Comparison of ENCODE assay signal across 9 cellular contexts in the genomic region with DNA sequence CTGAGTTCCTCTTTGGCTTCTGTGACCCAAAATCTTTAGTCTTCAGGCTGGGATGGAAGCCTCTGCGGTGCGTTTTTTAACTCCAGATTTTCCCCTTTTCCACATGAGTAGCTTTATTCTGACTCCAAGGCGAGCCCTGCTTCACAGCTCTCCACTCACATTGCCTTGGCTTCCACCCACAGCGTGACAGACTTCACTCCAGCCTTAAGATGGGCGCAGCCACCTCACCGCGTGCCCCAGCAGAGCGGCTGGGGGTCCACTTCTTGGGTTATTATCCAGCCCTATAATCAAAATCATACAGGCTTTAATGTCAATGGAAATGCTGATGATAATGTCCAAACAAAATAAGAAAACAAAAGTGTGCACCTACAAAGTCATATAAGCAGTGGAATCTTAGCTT. TPM values are rescaled to one million over a fixed set of nuclear protein-coding genes. Genes with fewer than 3 reads are reported as not detected.
A peak's percentile ranks its signal among the peaks of the same experiment; 100 is the strongest.
DNase-seq lines count a peak whose midpoint lies in the region; ATAC-seq and TF ChIP-seq lines count a peak whose summit lies in the region.
"Had no signal": no experiment of that assay in that cellular context is flagged by ENCODE, and none has a peak within 500 bp of the region (broad histone marks: within the 10 kb centered on the region; RNA-seq: fewer than 3 reads in every experiment).

No MANE protein-coding gene starts in this region.

- H3K4me1 ChIP-seq in Panc1 (ENCODE audit: control insufficient read depth, insufficient read depth, low read length) = peaks cover 13% of the 10 kb centered on the region
- H3K4me1 ChIP-seq in esophagus (ENCODE audit: control insufficient read depth in 2 of 2, insufficient read depth in 2 of 2, low read length in 1 of 2) = peaks cover 17 to 30% of the 10 kb centered on the region in 2 donors

- ATAC-seq in Panc1 (no peak), HG03354 (IDR thresholded peaks at IDR 0.05; ENCODE audit: poor library complexity, severe bottlenecking, unreplicated experiment) (no peak), HG02759 (IDR thresholded peaks at IDR 0.05; ENCODE audit: unreplicated experiment) (no peak)

- H3K4me3 ChIP-seq in GM12864 (ENCODE audit: low read depth, low read length) = peak overlapping the region; percentile 100
- H3K4me3 ChIP-seq in Panc1 (ENCODE audit: low read depth in 2 of 2, low read length in 2 of 2) = peak overlapping the region; percentile 99
- peak overlapping the region; percentile 89 to 99 for H3K4me3 ChIP-seq in esophagus (ENCODE audit: low read depth in 1 of 2, low read length in 2 of 2)
- H3K4me3 ChIP-seq in retinal pigment epithelial cell (ENCODE audit: low read length) = peak overlapping the region; percentile 97

- H3K27me3 ChIP-seq in Panc1 (ENCODE audit: control insufficient read depth, insufficient read depth, low read length) (no peaks in the 10 kb centered on the region), esophagus (ENCODE audit: control insufficient read depth in 1 of 2, insufficient read depth in 2 of 2, low read length in 2 of 2) (no peaks in the 10 kb centered on the region)

- intact Hi-C loops in Panc1 (cut with micrococcal nuclease; ENCODE audit: unreplicated experiment) = no loop called here

- DNase-seq in GM12864 (ENCODE audit: low read depth) (no peak), Panc1 (ENCODE audit: low read depth, low spot score) (no peak), retinal pigment epithelial cell (ENCODE audit: low read depth) (no peak), NCI-H1092 treated with DMSO at 0.1 percent for 48 hours (lab: John Stamatoyannopoulos, UW) (no peak), NCI-H2029 treated with DMSO at 0.1 percent for 48 hours (lab: John Stamatoyannopoulos, UW) (no peak)
- DNase-seq: NCI-H187 treated with DMSO at 0.1 percent for 48 hours had no signal

- BruUV-seq in Panc1 (replicated peaks; lab: Mats Ljungman, UMichigan) = no TSS peak

- 77 to 87% methylated on average over 8 of the region's 8 CpGs for WGBS in esophagus, 2 donors

- in situ Hi-C loops in Panc1 (cut with HindIII; ENCODE audit: low pct_unique_long_range_greater_than_20kb, low sequenced_read_pairs) = no loop called here

- peaks cover 10% of the 10 kb centered on the region; the same call in 1 of the 2 replicates for H3K36me3 ChIP-seq in Panc1 (ENCODE audit: control insufficient read depth, insufficient read depth, low read length)
- H3K36me3 ChIP-seq in esophagus (ENCODE audit: control insufficient read depth in 2 of 2, insufficient read depth in 2 of 2, low read length in 1 of 2) = peaks cover 13 to 22% of the 10 kb centered on the region in 2 donors

- TF ChIP-seq CTCF in GM12864 (IDR thresholded peaks at IDR 0.05; ENCODE audit: low read depth, low read length, missing control alignments) (no peak), Panc1 (IDR thresholded peaks at IDR 0.05) (no peak), retinal pigment epithelial cell (conservative IDR thresholded peaks at IDR 0.05; ENCODE audit: low read depth, low read length) (no peak)

- H3K9me3 ChIP-seq in Panc1 (ENCODE audit: control insufficient read depth, insufficient read depth, low read depth, low read length) (no peaks in the 10 kb centered on the region), esophagus (ENCODE audit: control insufficient read depth in 2 of 2, insufficient read depth in 1 of 2, low read depth in 1 of 2, low read length in 1 of 2) (no peaks in the 10 kb centered on the region)

- CTCF ChIA-PET in Panc1 (lab: Charles Lee) = no interaction called here

- peak overlapping the region; percentile 13 for H3K27ac ChIP-seq in Panc1 (ENCODE audit: low read length)
- peak overlapping the region in 1 of 2 donors; percentile 88 for H3K27ac ChIP-seq in esophagus (ENCODE audit: low read depth in 2 of 2, low read length in 1 of 2)

- POLR2A ChIA-PET in Panc1 (lab: Charles Lee) = no interaction called here

RNA-seq across cellular contexts. Expression of gene EXOC3, which starts 1.2 kb away (rescaled TPM):
- 55.0 TPM for total RNA-seq in Panc1 (2021; ENCODE audit: unreplicated experiment)
- 63.2 TPM for polyA plus RNA-seq in Panc1 (2012; ENCODE audit: insufficient read length)
- 10 to 100 TPM; 40.3 to 49.1 TPM for polyA plus RNA-seq in esophagus
